8 cellular contexts compared by ENCODE assay signal in genomic region chr20:2873747-2874041, GRCh38. TPM values are rescaled to one million over a fixed set of nuclear protein-coding genes. Genes with fewer than 3 reads are reported as not detected.
A peak's percentile ranks its signal among the peaks of the same experiment; 100 is the strongest.
DNase-seq lines count a peak whose midpoint lies in the region; ATAC-seq, FAIRE-seq and TF ChIP-seq lines count a peak whose summit lies in the region.

No MANE protein-coding gene starts in this region.

- FAIRE-seq in pancreas (lab: Jason Lieb, UNC), result no peak

- H3K4me3 Mint-ChIP-seq in CD14-positive monocyte, result peak overlapping the region; percentile 92 to 94

- H3K27me3 Mint-ChIP-seq in CD14-positive monocyte (ENCODE audit: low read depth in 3 of 3), result peaks cover 8 to 15% (median 9%) of the 10 kb centered on the region in 3 donors

- H3K4me1 ChIP-seq in pancreas (peaks cover 0 to 11% (median 4%) of the 10 kb centered on the region in 3 donors), upper lobe of right lung (peaks cover 31% of the 10 kb centered on the region)

- peaks cover 11 to 12% of the 10 kb centered on the region in 2 donors for H3K36me3 Mint-ChIP-seq in CD14-positive monocyte

- H3K27me3 ChIP-seq in MG63 (no peaks in the 10 kb centered on the region), pancreas (no peaks in the 10 kb centered on the region), upper lobe of right lung (no peaks in the 10 kb centered on the region)

- 0% methylated on average over 17 to 29 of the region's 29 CpGs for WGBS in pancreas, 2 donors

- H3K27ac ChIP-seq in pancreas (peak overlapping the region in 3 of 4 donors; percentile 47 to 58 (median 50)), upper lobe of right lung (peak overlapping the region; percentile 83)

- peaks cover 59% of the 10 kb centered on the region for H3K4me1 Mint-ChIP-seq in CD14-positive monocyte

- H3K9me3 Mint-ChIP-seq in CD14-positive monocyte, result peaks cover 0 to 3% (median 0%) of the 10 kb centered on the region in 7 donors

- peak overlapping the region; percentile 70 for H3K4me3 ChIP-seq in MG63
- H3K4me3 ChIP-seq in foreskin fibroblast (ENCODE audit: low read depth in 1 of 2, low read length in 2 of 2), result peak overlapping the region; percentile 84 to 90
- peak overlapping the region; percentile 66 to 96 (median 86) for H3K4me3 ChIP-seq in pancreas
- peak overlapping the region; percentile 76 for H3K4me3 ChIP-seq in upper lobe of right lung

- no peak for DNase-seq in CD14-positive monocyte (ENCODE audit: low spot score)
- peak; percentile 31 for DNase-seq in MG63
- peak; percentile 49 for DNase-seq in activated T-helper 1 cell treated with Interleukin-2 at 50 U/mL for 16 hours (ENCODE audit: low read depth)
- no peak for DNase-seq in foreskin fibroblast
- peak in 5 of 6 donors; percentile 17 to 64 (median 48) for DNase-seq in pancreas
- peak; percentile 80 for DNase-seq in upper lobe of right lung
- DNase-seq in NCI-H446 treated with DMSO at 0.1 percent for 48 hours (lab: John Stamatoyannopoulos, UW), result no peak

- no peaks in the 10 kb centered on the region; the same call in 1 of the 2 replicates for H3K36me3 ChIP-seq in MG63
- no peaks in the 10 kb centered on the region for H3K36me3 ChIP-seq in pancreas
- H3K36me3 ChIP-seq in upper lobe of right lung, result no peaks in the 10 kb centered on the region

- intact Hi-C loops in CD14-positive monocyte (cut with micrococcal nuclease), result loop anchor here (5.0 to 10.0 kb wide), 3 partner anchors 41 to 121 kb away; no protein-coding TSS in a partner anchor
- intact Hi-C loops in pancreas (cut with DNase I), result no loop called here
- intact Hi-C loops in upper lobe of right lung (cut with DNase I), result no loop called here

- TF ChIP-seq CTCF in CD14-positive monocyte (IDR thresholded peaks at IDR 0.05) (no peak), foreskin fibroblast (IDR thresholded peaks at IDR 0.05; ENCODE audit: low read depth, low read length) (no peak), pancreas (IDR thresholded peaks at IDR 0.05) (no peak), upper lobe of right lung (IDR thresholded peaks at IDR 0.05) (no peak)

- ATAC-seq in GM21576 (IDR thresholded peaks at IDR 0.05; ENCODE audit: unreplicated experiment) (peak; percentile 37), pancreas (peak in 1 of 4 donors; percentile 19), upper lobe of right lung (peak; percentile 58)

- H3K9me3 ChIP-seq in MG63 (no peaks in the 10 kb centered on the region), pancreas (no peaks in the 10 kb centered on the region), upper lobe of right lung (no peaks in the 10 kb centered on the region)

- H3K27ac Mint-ChIP-seq in CD14-positive monocyte, result peak overlapping the region; percentile 35 to 89 (median 82)

RNA-seq across cellular contexts. Expression of gene PTPRA, which starts 0.4 kb away (rescaled TPM):
- polyA plus RNA-seq in CD14-positive monocyte (10 to 100 TPM; 13.0 to 13.1 TPM), pancreas (10 to 100 TPM in 1 of 2 donors, 1 to 10 TPM in 1; 6.8 to 20.9 TPM)
- total RNA-seq in MG63 (2014; rRNA removed; shearing (Covaris generic); ENCODE audit: low replicate concordance), result 8.8 and 13.3 TPM in 2 replicates
- total RNA-seq in pancreas (10 to 100 TPM; 14.4 to 29.1 (median 18.2) TPM), upper lobe of right lung (69.6 TPM)

RNA-seq across cellular contexts. Expression of gene VPS16, which starts 33.1 kb away (rescaled TPM):
- polyA plus RNA-seq in CD14-positive monocyte (10 to 100 TPM; 33.3 to 34.5 TPM), pancreas (10 to 100 TPM; 69.3 to 93.4 TPM)
- total RNA-seq in MG63 (2014; rRNA removed; shearing (Covaris generic); ENCODE audit: low replicate concordance), result 18.5 and 21.2 TPM in 2 replicates
- total RNA-seq in pancreas (10 to 100 TPM; 19.2 to 30.3 (median 21.0) TPM), upper lobe of right lung (34.8 TPM)

RNA-seq across cellular contexts. Expression of gene PCED1A, which starts 33.2 kb away (rescaled TPM):
- polyA plus RNA-seq in CD14-positive monocyte (10 to 100 TPM in 1 of 2 donors, 1 to 10 TPM in 1; 9.1 to 10.2 TPM), pancreas (100 to 1,000 TPM; 104 to 110 TPM)
- total RNA-seq in MG63 (2014; rRNA removed; shearing (Covaris generic); ENCODE audit: low replicate concordance), result 4.7 and 7.9 TPM in 2 replicates
- total RNA-seq in pancreas (10 to 100 TPM; 12.1 to 30.9 (median 13.5) TPM), upper lobe of right lung (44.3 TPM)

RNA-seq across cellular contexts. Expression of gene TMEM239, which starts 57.5 kb away (rescaled TPM):
- not detected for polyA plus RNA-seq in CD14-positive monocyte
- total RNA-seq in MG63 (2014; rRNA removed; shearing (Covaris generic); ENCODE audit: low replicate concordance), result not detected in 2 replicates
- total RNA-seq in pancreas, result not detected
- polyA plus RNA-seq in pancreas, result not detected
- not detected for total RNA-seq in upper lobe of right lung

RNA-seq across cellular contexts. Expression of gene C20orf141, which starts 58.9 kb away (rescaled TPM):
- not detected for polyA plus RNA-seq in CD14-positive monocyte
- not detected in 2 replicates for total RNA-seq in MG63 (2014; rRNA removed; shearing (Covaris generic); ENCODE audit: low replicate concordance)
- not detected for total RNA-seq in pancreas
- polyA plus RNA-seq in pancreas, result under 1 TPM in 1 of 2 donors, not detected in 1; 0.19 TPM
- not detected for total RNA-seq in upper lobe of right lung

Comparison
In these comparisons a context has a peak if more than half of its experiments do, and no peak if none do; other contexts are left out.
1. DNase-seq: peak in MG63 (single experiment), activated T-helper 1 cell treated with Interleukin-2 at 50 U/mL for 16 hours (single experiment), pancreas (5 of 6) and upper lobe of right lung (single experiment); none in CD14-positive monocyte (single experiment), foreskin fibroblast (0 of 2) and NCI-H446 treated with DMSO at 0.1 percent for 48 hours (single experiment).
2. intact Hi-C loops: an anchor here in CD14-positive monocyte (5.0 to 10.0 kb wide); none called in pancreas and upper lobe of right lung.
3. Peak in every context shown above with its lines, with median percentiles within 50 percentile points of each other: H3K4me3 ChIP-seq.